Comparison of ENCODE assay signal across 7 cellular contexts in the genomic region with DNA sequence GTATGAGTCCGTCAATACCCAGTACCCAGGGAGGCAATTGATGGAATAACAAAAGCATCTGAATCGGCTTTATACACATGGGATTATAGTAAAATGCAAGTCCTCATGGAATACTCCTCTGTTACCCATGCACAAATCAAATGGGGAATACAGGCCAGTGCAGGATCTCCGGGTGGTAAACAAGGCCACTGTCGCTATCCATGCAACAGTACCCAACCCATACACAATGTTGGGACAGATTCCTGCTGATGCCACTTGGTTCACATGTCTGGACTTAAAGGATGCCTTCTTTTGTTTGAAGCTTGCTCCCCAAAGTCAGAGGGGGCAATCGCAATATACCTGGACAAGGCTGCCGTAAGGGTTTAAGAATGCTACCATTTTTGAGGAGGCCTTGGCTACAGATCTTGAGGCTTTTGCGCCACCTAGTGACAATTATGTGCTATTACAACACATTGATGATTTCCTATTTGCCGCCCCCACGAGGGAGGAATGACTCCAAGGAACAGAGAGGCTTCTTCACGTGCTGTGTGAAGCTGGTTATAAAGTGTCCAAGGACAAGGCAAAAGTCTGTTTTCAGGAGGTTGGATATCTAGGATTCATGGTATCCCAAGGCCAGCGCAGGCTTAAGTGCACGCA. TPM values are rescaled to one million over a fixed set of nuclear protein-coding genes. Genes with fewer than 3 reads are reported as not detected.
"Had no signal": no experiment of that assay in that cellular context is flagged by ENCODE, and none has a peak within 500 bp of the region (broad histone marks: within the 10 kb centered on the region; RNA-seq: fewer than 3 reads in every experiment).

No MANE protein-coding gene starts in this region.

RNA-seq across cellular contexts. Expression of gene RHOXF2, which starts 8.2 kb away (rescaled TPM):
- total RNA-seq: cardiac septum, glomerular endothelial cell, lung microvascular endothelial cell, renal cortical epithelial cell, thyroid gland, uterus had no signal
- polyA plus RNA-seq: esophagus had no signal

RNA-seq across cellular contexts. Expression of gene RHOXF1, which starts 34.5 kb away (rescaled TPM):
- total RNA-seq: cardiac septum, glomerular endothelial cell, lung microvascular endothelial cell, renal cortical epithelial cell, thyroid gland had no signal
